8 cellular contexts compared by ENCODE assay signal in genomic region chr20:50193851-50194830, GRCh38. TPM values are rescaled to one million over a fixed set of nuclear protein-coding genes. Genes with fewer than 3 reads are reported as not detected.
DNase-seq lines count a peak whose midpoint lies in the region; ATAC-seq lines count a peak whose summit lies in the region.

No MANE protein-coding gene starts in this region.

- H3K4me3 ChIP-seq in HAP-1 (peak overlapping the region; percentile 76; the same call in 1 of the 2 replicates), iPS-11a (ENCODE audit: low read depth, low read length) (peak overlapping the region; percentile 97), skin epidermis (peak overlapping the region; percentile 75 to 92 (median 87))

- H3K36me3 ChIP-seq in HAP-1 (replicated peaks): peaks cover 17% of the 10 kb centered on the region; the same call in 1 of the 2 replicates

- no peak for DNase-seq in HAP-1 (ENCODE audit: low spot score in 2 of 2)
- DNase-seq in activated CD4-positive, alpha-beta memory T cell treated with anti-CD3 and anti-CD28 coated beads, Interleukin-2, amount 10 ng/mL, durations not matched to agents 7 days and 5 days: no peak
- no peak for DNase-seq in COR-L47 (lab: John Stamatoyannopoulos, UW)
- DNase-seq in GDM1 (lab: John Stamatoyannopoulos, UW): no peak

- H3K27ac Mint-ChIP-seq in activated CD4-positive, alpha-beta memory T cell treated with anti-CD3 and anti-CD28 coated beads, Interleukin-2, amount 10 ng/mL, durations not matched to agents 7 days and 5 days: peak overlapping the region; percentile 99

- CTCF ChIA-PET in activated CD4-positive, alpha-beta memory T cell treated with anti-CD3 and anti-CD28 coated beads, Interleukin-2, amount 10 ng/mL, durations not matched to agents 7 days and 5 days (lab: Charles Lee): no interaction called here

- POLR2A ChIA-PET in activated CD4-positive, alpha-beta memory T cell treated with anti-CD3 and anti-CD28 coated beads, Interleukin-2, amount 10 ng/mL, durations not matched to agents 7 days and 5 days (lab: Charles Lee): interaction anchor here (0.7 kb wide), 1 partner anchor 16 kb away, joined by 3 read pairs; no protein-coding TSS in a partner anchor

- H3K27me3 ChIP-seq in HAP-1 (ENCODE audit: low read depth): no peaks in the 10 kb centered on the region

- H3K4me3 Mint-ChIP-seq in activated CD4-positive, alpha-beta memory T cell treated with anti-CD3 and anti-CD28 coated beads, Interleukin-2, amount 10 ng/mL, durations not matched to agents 7 days and 5 days: peak overlapping the region; percentile 96

- H3K27ac ChIP-seq in skin epidermis: peak overlapping the region in 20 of 21 experiments; percentile 89 to 99 (median 98)

- peaks cover 11% of the 10 kb centered on the region for H3K4me1 ChIP-seq in HAP-1

- H3K4me1 Mint-ChIP-seq in activated CD4-positive, alpha-beta memory T cell treated with anti-CD3 and anti-CD28 coated beads, Interleukin-2, amount 10 ng/mL, durations not matched to agents 7 days and 5 days: peaks cover 28% of the 10 kb centered on the region

- H3K9me3 Mint-ChIP-seq in activated CD4-positive, alpha-beta memory T cell treated with anti-CD3 and anti-CD28 coated beads, Interleukin-2, amount 10 ng/mL, durations not matched to agents 7 days and 5 days: no peaks in the 10 kb centered on the region

- peaks cover 23% of the 10 kb centered on the region for H3K36me3 Mint-ChIP-seq in activated CD4-positive, alpha-beta memory T cell treated with anti-CD3 and anti-CD28 coated beads, Interleukin-2, amount 10 ng/mL, durations not matched to agents 7 days and 5 days (ENCODE audit: low read depth)

- in situ Hi-C loops in HAP-1 (cut with MboI; ENCODE audit: low sequenced_read_pairs): no loop called here

- no peaks in the 10 kb centered on the region for H3K27me3 Mint-ChIP-seq in activated CD4-positive, alpha-beta memory T cell treated with anti-CD3 and anti-CD28 coated beads, Interleukin-2, amount 10 ng/mL, durations not matched to agents 7 days and 5 days

- H3K9me3 ChIP-seq in HAP-1: no peaks in the 10 kb centered on the region

- no peak for ATAC-seq in GM18909 (IDR thresholded peaks at IDR 0.05; ENCODE audit: poor library complexity, unreplicated experiment)
- no peak for ATAC-seq in GM18868 (IDR thresholded peaks at IDR 0.05; ENCODE audit: unreplicated experiment)

RNA-seq across cellular contexts. Expression of gene CEBPB, which starts 3.5 kb away (rescaled TPM):
- 10 to 100 TPM; 36.5 to 37.5 TPM for total RNA-seq in activated CD4-positive, alpha-beta memory T cell treated with anti-CD3 and anti-CD28 coated beads, Interleukin-2, amount 10 ng/mL, durations not matched to agents 7 days and 5 days

RNA-seq across cellular contexts. Expression of gene PEDS1, which starts 40.6 kb away (rescaled TPM):
- total RNA-seq in activated CD4-positive, alpha-beta memory T cell treated with anti-CD3 and anti-CD28 coated beads, Interleukin-2, amount 10 ng/mL, durations not matched to agents 7 days and 5 days: 10 to 100 TPM; 30.3 to 32.3 TPM
